In genomic region chr18:79361766-79362522, GRCh38 we compare ENCODE assay signal across 2 cellular contexts.
TF ChIP-seq lines count a peak whose summit lies in the region.

No MANE protein-coding gene starts in this region.

TF ChIP-seq in SK-N-SH treated with all-trans-retinoic acid at 6 μM for 48 hours, 23 proteins besides CTCF, POLR2A, EP300 and RAD21 (continued from another document):
- TF ChIP-seq CSRNP3 (CRISPR knock-in tag; IDR thresholded peaks at IDR 0.05) (no peak), TSHZ2 (CRISPR knock-in tag; IDR thresholded peaks at IDR 0.05) (no peak), ZNF70 (CRISPR knock-in tag; IDR thresholded peaks at IDR 0.05) (no peak), GLIS3 (CRISPR knock-in tag; IDR thresholded peaks at IDR 0.05) (no peak), ARNTL (CRISPR knock-in tag; IDR thresholded peaks at IDR 0.05; ENCODE audit: borderline replicate concordance, low read depth) (no peak)

TF ChIP-seq in SK-N-SH, 30 proteins besides CTCF, POLR2A, EP300 and RAD21 (continued from another document):
- TF ChIP-seq FOXM1 (IDR thresholded peaks at IDR 0.05; ENCODE audit: low read depth) (no peak), GATA2 (CRISPR knock-in tag; IDR thresholded peaks at IDR 0.05) (no peak), PBX3 (IDR thresholded peaks at IDR 0.05) (no peak), REST (IDR thresholded peaks at IDR 0.05; ENCODE audit: low read depth, low read length) (no peak), FOSL2 (IDR thresholded peaks at IDR 0.05; ENCODE audit: borderline replicate concordance, low read depth) (no peak)
